In the genomic region with DNA sequence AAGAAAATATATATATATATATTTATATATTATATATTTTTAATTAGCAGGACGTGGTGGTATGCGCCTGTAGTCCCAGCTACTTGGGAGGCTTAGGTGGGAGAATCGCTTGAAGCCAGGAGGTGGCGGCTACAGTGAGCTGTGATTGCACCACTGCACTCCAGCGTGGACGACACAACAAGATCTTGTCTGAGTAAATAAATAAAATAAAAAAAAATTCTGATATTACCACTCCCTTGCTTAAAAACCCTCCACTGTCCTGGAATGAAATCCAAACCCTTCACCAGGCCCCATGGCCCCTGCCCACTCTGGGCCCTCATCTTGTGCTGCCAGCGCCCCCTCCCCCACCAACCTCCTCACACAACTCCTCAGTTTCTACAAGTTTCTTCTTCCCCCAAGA, we compare ENCODE assay signal across 13 cellular contexts. TPM values are rescaled to one million over a fixed set of nuclear protein-coding genes. Genes with fewer than 3 reads are reported as not detected.
DNase-seq lines count a peak whose midpoint lies in the region; ATAC-seq and TF ChIP-seq lines count a peak whose summit lies in the region.
"Had no signal": no experiment of that assay in that cellular context is flagged by ENCODE, and none has a peak within 500 bp of the region (broad histone marks: within the 10 kb centered on the region; RNA-seq: fewer than 3 reads in every experiment).

No MANE protein-coding gene starts in this region.

- TF ChIP-seq CTCF in heart right ventricle (IDR thresholded peaks at IDR 0.05) (no peak), transverse colon (IDR thresholded peaks at IDR 0.05) (no peak)

- intact Hi-C loops in heart right ventricle (cut with DNase I) (loop anchor here in 2 of 10 donors (5.0 kb wide), 2 partner anchors 40 to 45 kb away; no protein-coding TSS in a partner anchor), cardiac septum (cut with DNase I) (loop anchor here (2.0 to 5.0 kb wide), 2 partner anchors 41 to 75 kb away; no protein-coding TSS in a partner anchor), transverse colon (cut with DNase I; ENCODE audit: low total_unique reads) (no loop called here)

- TF ChIP-seq EP300 in transverse colon (IDR thresholded peaks at IDR 0.05; ENCODE audit: low read depth), result no peak

- H3K4me3 Mint-ChIP-seq in T-helper 17 cell (peak overlapping the region; percentile 93), memory B cell (peak overlapping the region; percentile 87)

- peak overlapping the region; percentile 100 for H3K27ac Mint-ChIP-seq in T-helper 17 cell
- H3K27ac Mint-ChIP-seq in memory B cell, result peak overlapping the region; percentile 98

- no peak for TF ChIP-seq POLR2A in transverse colon (IDR thresholded peaks at IDR 0.05)

- WGBS in heart right ventricle, 2 donors, result 95 to 99% methylated on average over 7 of the region's 7 CpGs
- 92 to 96% methylated on average over 7 of the region's 7 CpGs for WGBS in transverse colon (ENCODE audit: low coverage in 1 of 2), 2 donors

- in situ Hi-C loops in transverse colon (cut with MboI; ENCODE audit: low pct_ligation_motif_present in 1 of 4, low pct_unique_long_range_greater_than_20kb in 1 of 4, low sequenced_read_pairs in 3 of 4), result no loop called here

- no peaks in the 10 kb centered on the region for H3K9me3 ChIP-seq in heart right ventricle
- H3K9me3 ChIP-seq in T-helper 17 cell (ENCODE audit: control insufficient read depth, low read length, poor library complexity, severe bottlenecking), result no peaks in the 10 kb centered on the region
- H3K9me3 ChIP-seq in transverse colon, result no peaks in the 10 kb centered on the region
- H3K9me3 ChIP-seq: BE2C, mucosa of descending colon, prostate gland had no signal

- peaks cover 7 to 90% (median 49%) of the 10 kb centered on the region in 9 donors for H3K4me1 ChIP-seq in heart right ventricle
- H3K4me1 ChIP-seq in transverse colon, result peaks cover 29 to 77% (median 40%) of the 10 kb centered on the region in 4 donors
- H3K4me1 ChIP-seq: BE2C, prostate gland had no signal

- no peaks in the 10 kb centered on the region for H3K27me3 ChIP-seq in heart right ventricle
- no peaks in the 10 kb centered on the region for H3K27me3 ChIP-seq in transverse colon
- H3K27me3 ChIP-seq: BE2C had no signal

- no peak for ATAC-seq in heart right ventricle
- ATAC-seq in T-helper 17 cell, result no peak
- no peak for ATAC-seq in memory B cell (ENCODE audit: low read depth)
- ATAC-seq: mucosa of descending colon had no signal

- H3K36me3 Mint-ChIP-seq in T-helper 17 cell (ENCODE audit: low read depth), result peaks cover 4% of the 10 kb centered on the region
- peaks cover 3% of the 10 kb centered on the region for H3K36me3 Mint-ChIP-seq in memory B cell

- H3K9me3 Mint-ChIP-seq in memory B cell, result no peaks in the 10 kb centered on the region

- H3K4me1 Mint-ChIP-seq in T-helper 17 cell (peaks cover 51% of the 10 kb centered on the region), memory B cell (peaks cover 61% of the 10 kb centered on the region)

- H3K27me3 Mint-ChIP-seq in T-helper 17 cell (no peaks in the 10 kb centered on the region), memory B cell (no peaks in the 10 kb centered on the region)

- DNase-seq in heart right ventricle (no peak), cardiac septum (ENCODE audit: low spot score) (no peak), T-helper 17 cell (no peak), memory B cell (ENCODE audit: low spot score in 2 of 2) (no peak), transverse colon (no peak), NCI-H2227 treated with DMSO at 0.1 percent for 48 hours (lab: John Stamatoyannopoulos, UW) (no peak), AG20443 (ENCODE audit: low spot score) (no peak), NCI-H1930 (lab: John Stamatoyannopoulos, UW) (no peak)
- DNase-seq: BE2C, foreskin melanocyte, NCI-H510A treated with DMSO at 0.1 percent for 48 hours had no signal

- H3K36me3 ChIP-seq in heart right ventricle (peaks cover 0 to 6% (median 0%) of the 10 kb centered on the region in 9 donors), transverse colon (no peaks in the 10 kb centered on the region)
- H3K36me3 ChIP-seq: BE2C, prostate gland had no signal

- no peak overlapping the region for H3K4me3 ChIP-seq in heart right ventricle
- H3K4me3 ChIP-seq in transverse colon, result no peak overlapping the region
- H3K4me3 ChIP-seq: mucosa of descending colon, prostate gland had no signal

- H3K27ac ChIP-seq in heart right ventricle, result peak overlapping the region in 7 of 10 donors; percentile 68 to 92 (median 82)
- peak overlapping the region; percentile 57 to 85 (median 72) for H3K27ac ChIP-seq in transverse colon

RNA-seq across cellular contexts. Expression of gene ECE1, which starts 1.7 kb away (rescaled TPM):
- total RNA-seq in heart right ventricle (10 to 100 TPM; 30.6 to 81.8 (median 53.1) TPM), cardiac septum (55.8 TPM), T-helper 17 cell (100 to 1,000 TPM; 116 to 117 TPM), transverse colon (100 to 1,000 TPM in 3 of 4 donors, 10 to 100 TPM in 1; 55.9 to 149 (median 112) TPM)
- 10 to 100 TPM; 41.4 to 44.7 TPM for polyA plus RNA-seq in heart right ventricle
